ENCODE assay signal across 8 cellular contexts in the genomic region with DNA sequence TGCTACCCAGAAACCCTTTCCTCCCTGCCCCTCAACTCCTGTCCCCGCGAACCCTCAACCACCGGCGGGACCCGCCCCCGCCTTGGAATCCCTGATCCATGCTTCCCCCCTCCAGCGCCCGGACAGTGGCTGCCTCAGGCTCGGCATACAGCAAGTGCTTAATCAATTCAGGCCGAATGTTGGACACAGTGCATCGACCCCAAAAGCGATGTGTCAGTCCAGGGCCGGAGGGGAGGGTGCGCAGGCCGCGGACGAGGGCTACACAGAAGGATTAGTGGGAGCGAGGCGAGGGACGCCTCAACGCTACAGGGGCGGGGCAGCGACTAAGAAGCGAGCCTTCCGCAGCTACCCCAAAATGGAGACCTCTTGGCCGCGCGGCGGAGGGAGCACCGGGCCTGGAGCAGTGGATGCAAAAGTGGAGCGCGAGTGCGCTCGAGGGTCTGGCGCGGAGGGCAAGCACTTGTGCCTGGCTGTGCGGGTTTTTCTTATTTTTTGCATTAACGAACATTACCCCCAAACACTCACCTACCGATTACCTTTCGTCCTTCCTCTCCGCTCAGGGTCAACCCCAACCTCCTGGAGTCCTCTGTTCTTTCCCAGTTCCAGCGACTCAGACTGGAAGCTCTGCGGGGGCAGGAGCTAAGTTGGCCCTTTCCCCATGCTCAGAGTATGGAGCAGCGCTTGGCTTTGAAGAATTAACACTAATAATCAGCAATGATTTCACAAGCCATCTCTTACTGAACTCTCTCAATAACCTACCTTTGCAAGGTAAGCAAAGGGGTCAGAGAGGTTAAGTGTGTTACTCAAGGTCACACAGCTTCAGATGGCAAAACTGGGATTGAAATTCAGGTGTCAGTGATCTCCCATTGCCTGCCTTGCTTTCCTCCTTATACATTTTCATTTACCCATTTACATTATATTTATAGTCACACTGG. TPM values are rescaled to one million over a fixed set of nuclear protein-coding genes. Genes with fewer than 3 reads are reported as not detected.
DNase-seq lines count a peak whose midpoint lies in the region; ATAC-seq and TF ChIP-seq lines count a peak whose summit lies in the region.

No MANE protein-coding gene starts in this region.

- H3K4me1 ChIP-seq in heart left ventricle (peaks cover 0 to 21% (median 8%) of the 10 kb centered on the region in 12 donors), parathyroid adenoma (no peaks in the 10 kb centered on the region)

- no peaks in the 10 kb centered on the region for H3K9me3 ChIP-seq in heart left ventricle
- H3K9me3 ChIP-seq in parathyroid adenoma (ENCODE audit: control insufficient read depth, low read length) = no peaks in the 10 kb centered on the region

- WGBS in heart left ventricle, 4 donors = 3 to 5% (median 3%) methylated on average over 34 to 44 of the region's 44 CpGs

- no peak overlapping the region for H3K9ac ChIP-seq in parathyroid adenoma

- H3K27ac ChIP-seq in heart left ventricle (peak overlapping the region; percentile 35 to 90 (median 81)), parathyroid adenoma (peak overlapping the region; percentile 64)

- peak; percentile 64 for DNase-seq in activated CD4-positive, alpha-beta T cell treated with anti-CD3 and anti-CD28 coated beads for 48 hours
- no peak for DNase-seq in activated CD4-positive, alpha-beta T cell treated with anti-CD3 and anti-CD28 coated beads for 1 hour
- peak; percentile 79 for DNase-seq in OCI-M2 (lab: John Stamatoyannopoulos, UW; ENCODE audit: unreplicated experiment)
- DNase-seq in activated naive CD8-positive, alpha-beta T cell treated with anti-CD3 and anti-CD28 coated beads, Interleukin-2, amount 50 U/mL, for 16 hours (ENCODE audit: low read depth, low spot score) = peak; percentile 24
- DNase-seq in heart left ventricle = peak; percentile 57 to 83 (median 73)

- H3K4me3 ChIP-seq in heart left ventricle (peak overlapping the region; percentile 69 to 93 (median 80)), parathyroid adenoma (ENCODE audit: low read depth, low read length) (peak overlapping the region; percentile 73)

- TF ChIP-seq CTCF in heart left ventricle (IDR thresholded peaks at IDR 0.05) (no peak), parathyroid adenoma (IDR thresholded peaks at IDR 0.05) (no peak)

- ATAC-seq in HG03521 (IDR thresholded peaks at IDR 0.05; ENCODE audit: unreplicated experiment) (peak; percentile 8), heart left ventricle (peak; percentile 32 to 64 (median 46)), HG02884 (IDR thresholded peaks at IDR 0.05; ENCODE audit: unreplicated experiment) (no peak)

- H2AFZ ChIP-seq in parathyroid adenoma = peak overlapping the region; percentile 91

- H3K79me2 ChIP-seq in parathyroid adenoma = no peaks in the 10 kb centered on the region

- H3K27me3 ChIP-seq in heart left ventricle (no peaks in the 10 kb centered on the region), parathyroid adenoma (ENCODE audit: control insufficient read depth, insufficient read depth, low read length) (no peaks in the 10 kb centered on the region)

- H3K4me2 ChIP-seq in parathyroid adenoma (ENCODE audit: low read length) = peak overlapping the region; percentile 68

- TF ChIP-seq POLR2A in heart left ventricle (IDR thresholded peaks at IDR 0.05) = no peak

- intact Hi-C loops in heart left ventricle (cut with DNase I) = loop anchor here in 2 of 10 donors (10.0 kb wide), 1 partner anchor 208 kb away; a partner anchor contains a TSS

- H3K36me3 ChIP-seq in heart left ventricle (no peaks in the 10 kb centered on the region), parathyroid adenoma (ENCODE audit: control insufficient read depth, insufficient read depth, low read length) (no peaks in the 10 kb centered on the region)

RNA-seq across cellular contexts. Expression of a gene that starts 30.1 kb away (rescaled TPM):
- 10 to 100 TPM in 2 of 9 donors, 1 to 10 TPM in 7; 5.0 to 20.9 (median 9.2) TPM for total RNA-seq in heart left ventricle
- polyA plus RNA-seq in heart left ventricle = 1 to 10 TPM; 3.8 to 6.7 TPM
